Comparison of ENCODE assay signal across 8 cellular contexts in genomic region chr19:13978721-13979191, GRCh38. TPM values are rescaled to one million over a fixed set of nuclear protein-coding genes. Genes with fewer than 3 reads are reported as not detected.
DNase-seq lines count a peak whose midpoint lies in the region; TF ChIP-seq lines count a peak whose summit lies in the region.
"Had no signal": no experiment of that assay in that cellular context is flagged by ENCODE, and none has a peak within 500 bp of the region (broad histone marks: within the 10 kb centered on the region; RNA-seq: fewer than 3 reads in every experiment).

No MANE protein-coding gene starts in this region.

- no peak overlapping the region for H3K27ac Mint-ChIP-seq in chondrocyte (ENCODE audit: unreplicated experiment)

- TF ChIP-seq POLR2A in suprapubic skin (IDR thresholded peaks at IDR 0.05) = no peak

- TF ChIP-seq CTCF in hepatocyte (IDR thresholded peaks at IDR 0.05; ENCODE audit: poor library complexity) (no peak), suprapubic skin (IDR thresholded peaks at IDR 0.05) (no peak), chondrocyte (IDR thresholded peaks at IDR 0.05) (no peak)

- H3K4me1 ChIP-seq in hepatocyte (ENCODE audit: insufficient read depth) (peaks cover 12% of the 10 kb centered on the region), suprapubic skin (peaks cover 23% of the 10 kb centered on the region)

- peaks cover 5% of the 10 kb centered on the region for H3K36me3 Mint-ChIP-seq in chondrocyte (ENCODE audit: low read depth)

- peak overlapping the region; percentile 32 for H2AFZ ChIP-seq in hepatocyte

- 2% methylated on average over 20 of the region's 49 CpGs for WGBS in hepatocyte (ENCODE audit: low lambda C conversion rate, missing lambda C conversion rate)
- 60% methylated on average over 2 of the region's 49 CpGs for WGBS in suprapubic skin

- no peaks in the 10 kb centered on the region for H3K79me2 ChIP-seq in hepatocyte

- H3K27ac ChIP-seq in hepatocyte (peak overlapping the region; percentile 77), suprapubic skin (peak overlapping the region; percentile 69)
- H3K27ac ChIP-seq: 22Rv1 had no signal

- no peaks in the 10 kb centered on the region for H3K9me3 Mint-ChIP-seq in chondrocyte (ENCODE audit: low read depth)

- peak overlapping the region; percentile 45 for H3K4me3 ChIP-seq in hepatocyte
- H3K4me3 ChIP-seq in suprapubic skin = peak overlapping the region; percentile 60

- H4K20me1 ChIP-seq in hepatocyte (ENCODE audit: insufficient read depth, poor library complexity, severe bottlenecking) = no peaks in the 10 kb centered on the region

- peaks cover 17% of the 10 kb centered on the region for H3K4me1 Mint-ChIP-seq in chondrocyte (ENCODE audit: low read depth)

- no peaks in the 10 kb centered on the region for H3K27me3 Mint-ChIP-seq in chondrocyte (ENCODE audit: low read depth)

- no peaks in the 10 kb centered on the region for H3K36me3 ChIP-seq in hepatocyte (replicated peaks; ENCODE audit: insufficient read depth, low read depth)
- peaks cover 11% of the 10 kb centered on the region for H3K36me3 ChIP-seq in suprapubic skin

- no peak for TF ChIP-seq EP300 in suprapubic skin (IDR thresholded peaks at IDR 0.05)

- H3K9me3 ChIP-seq in hepatocyte (ENCODE audit: low read depth) (no peaks in the 10 kb centered on the region), suprapubic skin (no peaks in the 10 kb centered on the region)

- H3K27me3 ChIP-seq in hepatocyte = no peaks in the 10 kb centered on the region
- no peaks in the 10 kb centered on the region for H3K27me3 ChIP-seq in suprapubic skin

- H3K4me2 ChIP-seq in hepatocyte = peak overlapping the region; percentile 97

- no peaks in the 10 kb centered on the region for H3K9me2 ChIP-seq in hepatocyte (replicated peaks; ENCODE audit: insufficient read depth)

- peak; percentile 5 for DNase-seq in NCI-H1092 treated with DMSO at 0.1 percent for 48 hours (lab: John Stamatoyannopoulos, UW)
- DNase-seq in NCI-H1092 (lab: John Stamatoyannopoulos, UW) = no peak
- DNase-seq in hepatocyte (ENCODE audit: low spot score) = peak; percentile 46
- no peak for DNase-seq in suprapubic skin (ENCODE audit: low spot score in 2 of 2)
- no peak for DNase-seq in chondrocyte (ENCODE audit: low spot score)
- DNase-seq in OCI-M1 (lab: John Stamatoyannopoulos, UW) = no peak

- no peak overlapping the region for H3K4me3 Mint-ChIP-seq in chondrocyte (ENCODE audit: unreplicated experiment)

RNA-seq across cellular contexts. Expression of gene DCAF15, which starts 26.4 kb away (rescaled TPM):
- total RNA-seq in hepatocyte (9.3 and 13.4 TPM in 2 replicates), suprapubic skin (10 to 100 TPM; 38.3 to 52.3 (median 46.2) TPM), chondrocyte (20.7 to 21.5 TPM (median 21.0 TPM) in 3 replicates)
- 16.4 and 19.0 TPM in 2 replicates for polyA plus RNA-seq in hepatocyte

RNA-seq across cellular contexts. Expression of gene RFX1, which starts 27.4 kb away (rescaled TPM):
- 2.2 and 4.2 TPM in 2 replicates for total RNA-seq in hepatocyte
- polyA plus RNA-seq in hepatocyte = 2.4 and 4.1 TPM in 2 replicates
- total RNA-seq in suprapubic skin = 10 to 100 TPM in 2 of 4 donors, 1 to 10 TPM in 2; 6.8 to 13.2 (median 10.1) TPM
- 9.1 to 9.4 TPM (median 9.4 TPM) in 3 replicates for total RNA-seq in chondrocyte

RNA-seq across cellular contexts. Expression of gene PODNL1, which starts 40.5 kb away (rescaled TPM):
- 0.17 TPM in 1 of 2 replicates, not detected in the other for total RNA-seq in hepatocyte
- polyA plus RNA-seq in hepatocyte = 2.4 and 3.3 TPM in 2 replicates
- total RNA-seq in suprapubic skin = 10 to 100 TPM in 1 of 4 donors, 1 to 10 TPM in 3; 2.3 to 10.6 (median 5.7) TPM
- total RNA-seq in chondrocyte = 5.7 to 8.9 TPM (median 8.7 TPM) in 3 replicates
- polyA plus RNA-seq: neural cell had no signal

RNA-seq across cellular contexts. Expression of gene RLN3, which starts 49.2 kb away (rescaled TPM):
- total RNA-seq in hepatocyte (not detected in 2 replicates), suprapubic skin (not detected), chondrocyte (not detected in 3 replicates)
- polyA plus RNA-seq in hepatocyte = not detected in 2 replicates
- polyA plus RNA-seq: neural cell had no signal

RNA-seq across cellular contexts. Expression of gene IL27RA, which starts 52.8 kb away (rescaled TPM):
- 1.9 and 2.0 TPM in 2 replicates for total RNA-seq in hepatocyte
- 1.7 and 2.3 TPM in 2 replicates for polyA plus RNA-seq in hepatocyte
- 1 to 10 TPM in 3 of 4 donors, under 1 TPM in 1; 0.76 to 2.5 (median 1.5) TPM for total RNA-seq in suprapubic skin
- 2.5 to 3.0 TPM (median 2.9 TPM) in 3 replicates for total RNA-seq in chondrocyte

Comparison
In these comparisons a context has a peak if more than half of its experiments do, and no peak if none do; other contexts are left out.
1. DNase-seq: peak in NCI-H1092 treated with DMSO at 0.1 percent for 48 hours (single experiment) and hepatocyte (single experiment); none in NCI-H1092 (single experiment), suprapubic skin (0 of 2), chondrocyte (single experiment) and OCI-M1 (single experiment).